In the genomic region with DNA sequence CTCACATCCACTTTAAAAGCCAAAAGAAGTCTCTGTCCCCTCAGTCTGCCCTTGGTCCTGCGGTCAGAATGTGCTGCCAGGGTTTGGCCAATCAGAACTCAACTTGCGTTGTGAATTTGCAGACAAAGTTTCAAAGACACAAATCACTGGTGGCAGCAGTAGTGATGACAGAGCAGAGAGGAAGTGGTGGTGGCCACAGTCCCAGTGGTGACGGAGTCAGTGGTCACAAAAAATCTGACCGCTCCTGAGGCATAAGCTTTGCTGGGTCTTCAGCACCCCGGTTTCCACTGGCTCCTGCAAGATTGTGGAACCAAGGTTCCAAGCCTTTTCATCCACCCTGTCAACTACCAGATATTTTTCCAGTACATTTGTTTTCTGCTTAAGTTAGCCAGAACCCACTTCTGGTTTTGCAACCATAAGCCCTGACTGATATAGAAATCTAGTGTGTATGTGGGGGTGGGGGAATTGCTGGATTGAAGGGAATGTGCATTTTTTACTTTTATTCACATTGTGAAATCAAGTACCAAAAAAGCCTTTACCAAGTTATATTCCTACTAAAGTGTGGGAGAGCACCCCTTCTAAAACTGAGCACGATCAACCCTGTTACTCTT, we compare ENCODE assay signal across 12 cellular contexts.
DNase-seq lines count a peak whose midpoint lies in the region; ATAC-seq and TF ChIP-seq lines count a peak whose summit lies in the region.
"Had no signal": no experiment of that assay in that cellular context is flagged by ENCODE, and none has a peak within 500 bp of the region (broad histone marks: within the 10 kb centered on the region; RNA-seq: fewer than 3 reads in every experiment).

No MANE protein-coding gene starts in this region.

- H3K27ac Mint-ChIP-seq in activated naive CD8-positive, alpha-beta T cell treated with anti-CD3 and anti-CD28 coated beads, Interleukin-2, amount 50 U/mL, for 24 hours, result no peak overlapping the region
- H3K27ac Mint-ChIP-seq: nephron progenitor cell had no signal

- peaks cover 8% of the 10 kb centered on the region for H3K4me1 Mint-ChIP-seq in activated naive CD8-positive, alpha-beta T cell treated with anti-CD3 and anti-CD28 coated beads, Interleukin-2, amount 50 U/mL, for 24 hours
- H3K4me1 Mint-ChIP-seq: nephron progenitor cell had no signal

- H3K4me3 Mint-ChIP-seq in activated naive CD8-positive, alpha-beta T cell treated with anti-CD3 and anti-CD28 coated beads, Interleukin-2, amount 50 U/mL, for 24 hours, result no peak overlapping the region
- H3K4me3 Mint-ChIP-seq: nephron progenitor cell had no signal

- DNase-seq in AG08395 (ENCODE audit: low spot score), result peak; percentile 52
- DNase-seq in activated naive CD8-positive, alpha-beta T cell treated with anti-CD3 and anti-CD28 coated beads, Interleukin-2, amount 50 U/mL, for 24 hours, result peak; percentile 20
- DNase-seq in SW 1271 (lab: John Stamatoyannopoulos, UW), result no peak
- DNase-seq in HEK293T (ENCODE audit: extremely low spot score), result no peak
- no peak for DNase-seq in epidermal melanocyte (ENCODE audit: insufficient read length, low spot score)
- no peak for DNase-seq in SHP77 (lab: John Stamatoyannopoulos, UW)
- DNase-seq: activated gamma-delta T cell, Calu3, foreskin fibroblast, nephron progenitor cell had no signal

- H3K36me3 Mint-ChIP-seq in activated naive CD8-positive, alpha-beta T cell treated with anti-CD3 and anti-CD28 coated beads, Interleukin-2, amount 50 U/mL, for 24 hours (ENCODE audit: low read depth), result no peaks in the 10 kb centered on the region

- peaks cover 39% of the 10 kb centered on the region for H3K27me3 Mint-ChIP-seq in activated naive CD8-positive, alpha-beta T cell treated with anti-CD3 and anti-CD28 coated beads, Interleukin-2, amount 50 U/mL, for 24 hours

- POLR2A ChIA-PET in HEK293T (lab: Yijun Ruan, JAX), result no interaction called here

- CTCF ChIA-PET in HEK293T (lab: Yijun Ruan, JAX), result no interaction called here

- ATAC-seq in GM19023 (IDR thresholded peaks at IDR 0.05; ENCODE audit: unreplicated experiment), result peak; percentile 87
- peak; percentile 71 for ATAC-seq in HG03139 (IDR thresholded peaks at IDR 0.05; ENCODE audit: unreplicated experiment)
- ATAC-seq in activated naive CD8-positive, alpha-beta T cell treated with anti-CD3 and anti-CD28 coated beads, Interleukin-2, amount 50 U/mL, for 24 hours, result peak; percentile 87

- H3K9me3 Mint-ChIP-seq in activated naive CD8-positive, alpha-beta T cell treated with anti-CD3 and anti-CD28 coated beads, Interleukin-2, amount 50 U/mL, for 24 hours, result peaks cover 9% of the 10 kb centered on the region

TF ChIP-seq in HEK293T, 16 proteins besides CTCF, POLR2A, EP300 and RAD21:
- no peak for TF ChIP-seq NFRKB (IDR thresholded peaks at IDR 0.05)
- TF ChIP-seq ELF4 (IDR thresholded peaks at IDR 0.05), result no peak
- no peak for TF ChIP-seq HDGF (IDR thresholded peaks at IDR 0.05; ENCODE audit: borderline replicate concordance)
- TF ChIP-seq LEF1 (IDR thresholded peaks at IDR 0.05; ENCODE audit: borderline replicate concordance), result no peak

Comparison
In these comparisons a context has a peak if more than half of its experiments do, and no peak if none do; other contexts are left out.
1. DNase-seq: peak in AG08395 (single experiment) and activated naive CD8-positive, alpha-beta T cell treated with anti-CD3 and anti-CD28 coated beads, Interleukin-2, amount 50 U/mL, for 24 hours (single experiment); none in SW 1271 (0 of 2), HEK293T (single experiment), epidermal melanocyte (single experiment) and SHP77 (0 of 2).
2. Peak in every context shown above with its lines, with median percentiles within 50 percentile points of each other: ATAC-seq.